ENCODE assay signal across 29 cellular contexts in the genomic region with DNA sequence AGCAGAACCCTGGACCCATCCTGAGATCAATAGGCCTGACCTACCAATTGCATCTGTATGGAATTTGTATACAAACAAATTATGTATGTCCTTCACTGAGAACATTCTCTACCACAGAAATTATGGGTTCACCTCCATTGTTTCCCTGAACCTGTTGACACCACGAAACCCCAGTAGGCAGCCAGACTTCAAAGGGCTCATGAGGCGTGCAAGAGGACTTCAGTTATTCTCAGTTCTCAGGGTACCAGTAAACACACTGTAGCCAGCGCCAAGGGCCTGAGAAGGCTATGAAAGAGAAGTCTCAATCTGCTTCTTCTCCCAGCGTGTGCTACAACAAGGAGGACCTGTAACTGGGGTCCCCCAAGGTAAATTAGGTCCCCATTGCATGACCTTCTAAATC.
"Had no signal": no experiment of that assay in that cellular context is flagged by ENCODE, and none has a peak within 500 bp of the region (broad histone marks: within the 10 kb centered on the region; RNA-seq: fewer than 3 reads in every experiment).

No MANE protein-coding gene starts in this region.

- FAIRE-seq: RCC 7860 had no signal

- ATAC-seq: activated CD8-positive, alpha-beta T cell treated with anti-CD3 and anti-CD28 coated beads for 36 hours; activated T-cell treated with anti-CD3 and anti-CD28 coated beads, Interleukin-2, amount 50 U/mL, for 72 hours; activated T-helper 17 cell treated with anti-CD3 and anti-CD28 coated beads, Interleukin-2, amount 50 U/mL, for 72 hours; Right ventricle myocardium inferior; SK-N-SH treated with all-trans-retinoic acid at 6 μM for 48 hours had no signal

- DNase-seq: activated CD4-positive, alpha-beta T cell treated with anti-CD3 and anti-CD28 coated beads for 1 hour; activated CD4-positive, alpha-beta T cell treated with anti-CD3 and anti-CD28 coated beads for 48 hours; activated CD4-positive, alpha-beta T cell treated with anti-CD3 and anti-CD28 coated beads, Interleukin-2, amount 50 U/mL, for 4 hours; activated CD4-positive, CD25-positive, alpha-beta regulatory T cell; activated CD8-positive, alpha-beta T cell treated with anti-CD3 and anti-CD28 coated beads for 36 hours; activated effector memory CD4-positive, alpha-beta T cell treated with anti-CD3 and anti-CD28 coated beads, Interleukin-2, amount 50 U/mL, for 16 hours; activated naive CD4-positive, alpha-beta T cell; activated naive CD8-positive, alpha-beta T cell treated with anti-CD3 and anti-CD28 coated beads, Interleukin-2, amount 10 ng/mL, durations not matched to agents 7 days and 5 days; activated T-cell treated with anti-CD3 and anti-CD28 coated beads, Interleukin-2, amount 50 U/mL, for 1 hour; activated T-cell treated with anti-CD3 and anti-CD28 coated beads, Interleukin-2, amount 50 U/mL, for 72 hours; amygdala; colonic mucosa; NCI-H1105; NCI-H1417 treated with DMSO at 0.1 percent for 48 hours; NCI-H1694; NCI-H1930; NCI-H2081 treated with DMSO at 0.1 percent for 48 hours; NCI-H226; NCI-H524 treated with DMSO at 0.1 percent for 48 hours; PC-9; SIG-M5; T-helper 1 cell; T-helper 2 cell; T1000; WERI-Rb-1 had no signal
